Comparison of ENCODE assay signal across 1 cellular context in genomic region chr19:938233-938923, GRCh38.
TF ChIP-seq lines count a peak whose summit lies in the region.

No MANE protein-coding gene starts in this region.

TF ChIP-seq in WTC11, 78 proteins besides CTCF, POLR2A, EP300 and RAD21 (continued from another document):
- TF ChIP-seq NR3C1 (CRISPR knock-in tag; conservative IDR thresholded peaks at IDR 0.05; ENCODE audit: low read depth) (no peak), ZNF281 (CRISPR knock-in tag; IDR thresholded peaks at IDR 0.05) (no peak), NFATC4 (CRISPR knock-in tag; IDR thresholded peaks at IDR 0.05) (no peak)
